8 cellular contexts compared by ENCODE assay signal in the genomic region with DNA sequence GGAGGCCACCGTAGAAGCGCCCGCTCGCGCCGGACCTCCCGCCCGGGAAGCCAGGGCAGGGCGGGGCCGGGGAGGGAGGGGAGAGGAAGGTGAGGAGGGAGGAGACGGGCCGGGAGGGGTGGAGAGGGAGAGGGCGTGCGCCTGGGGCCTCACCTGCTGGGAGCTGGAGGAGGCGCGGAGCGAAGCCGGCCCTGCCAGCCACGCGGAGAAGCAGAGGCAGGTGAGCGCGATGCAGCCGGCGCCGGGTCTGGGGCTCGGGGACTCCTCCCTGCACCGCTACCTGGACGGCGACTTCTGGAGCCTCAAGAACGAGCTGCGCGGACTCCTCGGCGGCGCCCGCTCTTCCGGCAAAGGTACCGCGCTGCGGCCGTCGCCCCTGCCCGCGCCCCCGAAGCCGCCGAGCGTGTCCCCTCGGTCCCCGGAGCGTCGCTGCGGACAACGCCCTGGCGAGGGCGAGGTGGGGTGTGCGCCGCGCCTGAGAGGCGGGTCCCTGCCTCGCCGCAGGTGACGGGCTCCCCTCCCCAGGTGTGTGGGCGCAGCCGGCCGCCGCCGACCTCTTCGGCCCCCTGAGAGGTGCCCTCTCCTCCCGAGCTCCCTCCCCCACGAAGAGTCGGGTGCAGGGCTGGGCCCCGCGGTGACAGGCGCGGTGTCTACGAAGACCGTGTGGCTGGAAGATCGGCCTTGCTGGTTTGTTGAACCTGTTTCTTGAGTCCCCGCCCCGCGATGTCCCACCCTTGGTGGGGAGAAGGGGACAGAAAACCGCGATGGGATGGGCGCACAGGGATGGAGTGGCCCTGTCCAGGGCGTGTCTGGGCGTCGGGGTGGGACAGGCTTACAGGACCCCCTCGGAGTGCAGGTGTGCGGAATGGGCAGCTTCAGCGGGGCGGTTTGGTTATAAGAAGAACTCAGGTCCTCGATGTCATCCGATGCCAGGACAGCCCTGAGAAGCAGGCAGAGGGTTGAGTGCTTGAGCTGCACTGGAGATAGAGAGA. TPM values are rescaled to one million over a fixed set of nuclear protein-coding genes. Genes with fewer than 3 reads are reported as not detected.
A peak's percentile ranks its signal among the peaks of the same experiment; 100 is the strongest.
DNase-seq lines count a peak whose midpoint lies in the region; ATAC-seq, FAIRE-seq and TF ChIP-seq lines count a peak whose summit lies in the region.

A gene (plus strand): TSS at position 152 of the 992 bp plus-strand sequence. CDS start 35,817 bp downstream, outside the sequence.

- no peak for TF ChIP-seq CTCF in CD4-positive, alpha-beta T cell (IDR thresholded peaks at IDR 0.05)
- TF ChIP-seq CTCF in K562 (IDR thresholded peaks at IDR 0.05 in 2 of 3, conservative IDR thresholded peaks at IDR 0.05 in 1 of 3; ENCODE audit: insufficient read depth in 2 of 3, low read depth in 1 of 3, low read length in 3 of 3): no peak
- no peak for TF ChIP-seq CTCF in mesothelial cell of epicardium (IDR thresholded peaks at IDR 0.05; ENCODE audit: unreplicated experiment)

- no peaks in the 10 kb centered on the region for H3K36me3 Mint-ChIP-seq in CD4-positive, alpha-beta T cell (ENCODE audit: low read depth)
- H3K36me3 Mint-ChIP-seq in mesothelial cell of epicardium: no peaks in the 10 kb centered on the region

- H3K4me1 ChIP-seq in K562 (replicated peaks in 1 of 2; ENCODE audit: control insufficient read depth in 2 of 2, insufficient read depth in 2 of 2, low read length in 2 of 2): peaks cover 3 to 16% of the 10 kb centered on the region in 2 experiments; a peak in 4 of 5 replicates

- CTCF ChIA-PET in CD4-positive, alpha-beta T cell (lab: Charles Lee): no interaction called here
- CTCF ChIA-PET in K562 (lab: Yijun Ruan, JAX; ENCODE audit: low intra/inter-chr PET ratio): no interaction called here

- peak in 1 of 10 experiments; percentile 4 for DNase-seq in CD4-positive, alpha-beta T cell
- peak; percentile 30 to 61 (median 50) for DNase-seq in K562 (ENCODE audit: extremely low read depth in 1 of 4, low spot score in 3 of 4)
- DNase-seq in mesothelial cell of epicardium (ENCODE audit: low spot score in 2 of 2, unreplicated experiment in 2 of 2): peak; percentile 39 to 49
- no peak for DNase-seq in DMS114 treated with DMSO at 0.1 percent for 48 hours (lab: John Stamatoyannopoulos, UW; ENCODE audit: unreplicated experiment)

- FAIRE-seq in K562 (lab: Jason Lieb, UNC): no peak

- H3K36me3 ChIP-seq in K562 (ENCODE audit: control insufficient read depth, insufficient read depth, low read length): no peaks in the 10 kb centered on the region

- WGBS in K562 (ENCODE audit: insufficient coverage, low coverage, missing lambda C conversion rate): 43% methylated on average over 12 of the region's 94 CpGs

- peaks cover 78% of the 10 kb centered on the region for H3K27me3 Mint-ChIP-seq in CD4-positive, alpha-beta T cell
- H3K27me3 Mint-ChIP-seq in mesothelial cell of epicardium (ENCODE audit: low read depth): peaks cover 90% of the 10 kb centered on the region

- H2AFZ ChIP-seq in K562 (ENCODE audit: low read depth, low read length): peak within 1 kb of the TSS; percentile 29

- no TSS peak for BruUV-seq in K562 (replicated peaks; lab: Mats Ljungman, UMichigan)

- H3K9ac ChIP-seq in K562 (ENCODE audit: insufficient read depth in 1 of 2, low read depth in 2 of 2, low read length in 2 of 2): peak within 1 kb of the TSS in 1 of 2 experiments; percentile 68; a peak in 2 of 4 replicates

- peak within 1 kb of the TSS; percentile 26 for H3K4me2 ChIP-seq in K562 (ENCODE audit: insufficient read depth, low read length)

- H3K4me3 ChIP-seq in K562: peak within 1 kb of the TSS; percentile 22

- no peak for TF ChIP-seq EP300 in Ishikawa (IDR thresholded peaks at IDR 0.05; ENCODE audit: borderline replicate concordance)
- TF ChIP-seq EP300 in K562 (IDR thresholded peaks at IDR 0.05; ENCODE audit: low read length): no peak

- ATAC-seq in CD4-positive, alpha-beta T cell (ENCODE audit: poor library complexity): peak; percentile 29
- ATAC-seq in K562: peak; percentile 73
- ATAC-seq in GM18517 (IDR thresholded peaks at IDR 0.05; ENCODE audit: unreplicated experiment): no peak
- no peak for ATAC-seq in HG03175 (IDR thresholded peaks at IDR 0.05; ENCODE audit: unreplicated experiment)
- ATAC-seq in GM18858 (IDR thresholded peaks at IDR 0.05; ENCODE audit: unreplicated experiment): no peak

- TF ChIP-seq RAD21 in Ishikawa (IDR thresholded peaks at IDR 0.05; ENCODE audit: low read depth) (no peak), K562 (CRISPR knock-in tag; conservative IDR thresholded peaks at IDR 0.05 in 1 of 2, IDR thresholded peaks at IDR 0.05 in 1 of 2) (no peak)

- POLR2A ChIA-PET in CD4-positive, alpha-beta T cell (lab: Charles Lee): no interaction called here
- POLR2A ChIA-PET in K562 (lab: Yijun Ruan, JAX): interaction anchor here (0.7 kb wide), 1 partner anchor 10 kb away, joined by 3 read pairs; no protein-coding TSS in a partner anchor

- no peak within 1 kb of the TSS for H3K27ac ChIP-seq in CD4-positive, alpha-beta T cell (ENCODE audit: low read depth, low read length)
- H3K27ac ChIP-seq in K562 (ENCODE audit: extremely low read depth, low read depth, low read length): no peak within 1 kb of the TSS

- H3K9me1 ChIP-seq in K562 (ENCODE audit: control insufficient read depth, insufficient read depth, low read length): no peaks in the 10 kb centered on the region

- H3K4me3 Mint-ChIP-seq in CD4-positive, alpha-beta T cell: peak within 1 kb of the TSS; percentile 34
- H3K4me3 Mint-ChIP-seq in mesothelial cell of epicardium: peak within 1 kb of the TSS; percentile 61

- in situ Hi-C loops in K562 (cut with MboI): no loop called here

- H3K9me3 ChIP-seq in CD4-positive, alpha-beta T cell (ENCODE audit: control insufficient read depth, low read length): no peaks in the 10 kb centered on the region
- H3K9me3 ChIP-seq in K562 (replicated peaks; ENCODE audit: control insufficient read depth, insufficient read depth, low read depth, low read length): no peaks in the 10 kb centered on the region

- no peaks in the 10 kb centered on the region for H4K20me1 ChIP-seq in K562 (replicated peaks; ENCODE audit: control insufficient read depth, insufficient read depth, low read length)

- TF ChIP-seq POLR2A in K562 (conservative IDR thresholded peaks at IDR 0.05): no peak

- H3K9me3 Mint-ChIP-seq in CD4-positive, alpha-beta T cell: no peaks in the 10 kb centered on the region
- H3K9me3 Mint-ChIP-seq in mesothelial cell of epicardium: peaks cover 9% of the 10 kb centered on the region

- H3K27ac Mint-ChIP-seq in CD4-positive, alpha-beta T cell: no peak within 1 kb of the TSS
- H3K27ac Mint-ChIP-seq in mesothelial cell of epicardium: no peak within 1 kb of the TSS

- intact Hi-C loops in CD4-positive, alpha-beta T cell (cut with DNase I, micrococcal nuclease): no loop called here
- intact Hi-C loops in K562 (cut with micrococcal nuclease): no loop called here

- no peaks in the 10 kb centered on the region for H3K79me2 ChIP-seq in K562 (ENCODE audit: control insufficient read depth, insufficient read depth, low read length)

- H3K4me1 Mint-ChIP-seq in CD4-positive, alpha-beta T cell (ENCODE audit: low read depth): peaks cover 13% of the 10 kb centered on the region
- H3K4me1 Mint-ChIP-seq in mesothelial cell of epicardium: peaks cover 7% of the 10 kb centered on the region

- H3K27me3 ChIP-seq in CD4-positive, alpha-beta T cell (ENCODE audit: control insufficient read depth, insufficient read depth, low read length): peaks cover 61% of the 10 kb centered on the region
- peaks cover 31 to 44% of the 10 kb centered on the region in 2 experiments for H3K27me3 ChIP-seq in K562 (ENCODE audit: control insufficient read depth in 2 of 2, insufficient read depth in 2 of 2, low read length in 2 of 2)

TF ChIP-seq in K562, 482 proteins besides CTCF, POLR2A, EP300 and RAD21 (continues in another document):
- TF ChIP-seq RBBP5 (IDR thresholded peaks at IDR 0.05; ENCODE audit: borderline replicate concordance, insufficient read depth, low read length, poor library complexity, severe bottlenecking): peak; percentile 45
- TF ChIP-seq TSC22D4 (tag; IDR thresholded peaks at IDR 0.05): no peak
- peak; percentile 15; the same call in 1 of the 2 replicates for TF ChIP-seq PHF8 (IDR thresholded peaks at IDR 0.05; ENCODE audit: borderline replicate concordance, low read length)
- TF ChIP-seq SREBF2 (CRISPR knock-in tag; IDR thresholded peaks at IDR 0.05): no peak
- TF ChIP-seq RB1 (IDR thresholded peaks at IDR 0.05; ENCODE audit: low read depth): 0 out of 2 replicates have a peak, but pooled peaks have one; percentile 8
- TF ChIP-seq HMGN3 (IDR thresholded peaks at IDR 0.05; ENCODE audit: borderline replicate concordance, extremely low read depth, insufficient read length, low read depth, low read length): peak; percentile 16
- TF ChIP-seq, protein P1, sequence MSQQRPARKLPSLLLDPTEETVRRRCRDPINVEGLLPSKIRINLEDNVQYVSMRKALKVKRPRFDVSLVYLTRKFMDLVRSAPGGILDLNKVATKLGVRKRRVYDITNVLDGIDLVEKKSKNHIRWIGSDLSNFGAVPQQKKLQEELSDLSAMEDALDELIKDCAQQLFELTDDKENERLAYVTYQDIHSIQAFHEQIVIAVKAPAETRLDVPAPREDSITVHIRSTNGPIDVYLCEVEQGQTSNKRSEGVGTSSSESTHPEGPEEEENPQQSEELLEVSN (IDR thresholded peaks at IDR 0.05; ENCODE audit: borderline replicate concordance in 1 of 2, extremely low read depth in 1 of 2, insufficient read depth in 1 of 2, insufficient read length in 1 of 2, low read depth in 1 of 2, low read length in 1 of 2, poor library complexity in 1 of 2, severe bottlenecking in 1 of 2): peak in 1 of 2 experiments; percentile 15

RNA-seq across cellular contexts. Expression of the gene that starts here (rescaled TPM):
- total RNA-seq in CD4-positive, alpha-beta T cell: not detected
- total RNA-seq in K562 (2011; cell fraction: chromatin; rRNA removed; ENCODE audit: low replicate concordance): 0.35 and 0.42 TPM in 2 replicates
- 0.17 and 0.53 TPM in 2 replicates for total RNA-seq in K562 (2011; cell fraction: nucleolus; rRNA removed)
- 0.23 and 0.59 TPM in 2 replicates for total RNA-seq in K562 (2011; cell fraction: nucleoplasm; rRNA removed)
- total RNA-seq in K562 (2014; rRNA removed): not detected in 2 replicates
- total RNA-seq in K562 (2014; rRNA removed; fragmentation: Illumina TruSeq; extraction: Trizol): 0.06 TPM in 1 of 2 replicates, not detected in the other
- not detected in 2 replicates for total RNA-seq in K562 (2015; rRNA removed; fragmentation: Illumina TruSeq; extraction: Trizol)
- 0.22 and 0.31 TPM in 2 replicates for total RNA-seq in K562 (2021)
- 0.49 and 0.56 TPM in 2 replicates for polyA plus RNA-seq in K562 (2011; rRNA removed)
- 0.25 and 0.28 TPM in 2 replicates for polyA plus RNA-seq in K562 (2011; cell fraction: cytosol; rRNA removed)
- polyA plus RNA-seq in K562 (2011; cell fraction: nucleus; rRNA removed): 0.52 and 0.82 TPM in 2 replicates
- polyA plus RNA-seq in K562 (2012): 0.12 TPM in 1 of 2 replicates, not detected in the other
- polyA plus RNA-seq in K562 (2014; fragmentation: Illumina TruSeq; extraction: Trizol): not detected in 2 replicates
- not detected for polyA plus RNA-seq in K562 (2014; fragmentation: Nextera tagmentation; extraction: Ambion mirVana)
- polyA plus RNA-seq in K562 (2014; rRNA removed): not detected in 2 replicates
- 0.39 and 0.56 TPM in 2 replicates for polyA minus RNA-seq in K562 (2011; rRNA and poly(A)+ RNA removed)
- not detected in 2 replicates for polyA minus RNA-seq in K562 (2011; cell fraction: cytosol; rRNA and poly(A)+ RNA removed)
- polyA minus RNA-seq in K562 (2011; cell fraction: nucleus; rRNA and poly(A)+ RNA removed): 0.44 and 0.94 TPM in 2 replicates
- 0.20 to 0.44 TPM (median 0.25 TPM) in 3 replicates for total RNA-seq in mesothelial cell of epicardium

Comparison
In these comparisons a context has a peak if more than half of its experiments do, and no peak if none do; other contexts are left out.
1. Peak in ATAC-seq in CD4-positive, alpha-beta T cell; RNA of the gene not detected or under 1 TPM.
2. Peak in DNase-seq, ATAC-seq, H3K4me3 ChIP-seq and H3K4me2 ChIP-seq in K562; RNA of the gene not detected or under 1 TPM.
3. Peak in DNase-seq in mesothelial cell of epicardium; RNA of the gene not detected or under 1 TPM.